Comparison of ENCODE assay signal across 9 cellular contexts in genomic region chr2:218395456-218395825, GRCh38. TPM values are rescaled to one million over a fixed set of nuclear protein-coding genes. Genes with fewer than 3 reads are reported as not detected.
A peak's percentile ranks its signal among the peaks of the same experiment; 100 is the strongest.
DNase-seq lines count a peak whose midpoint lies in the region; ATAC-seq and TF ChIP-seq lines count a peak whose summit lies in the region.
"Had no signal": no experiment of that assay in that cellular context is flagged by ENCODE, and none has a peak within 500 bp of the region (broad histone marks: within the 10 kb centered on the region; RNA-seq: fewer than 3 reads in every experiment).

No MANE protein-coding gene starts in this region.

- H3K79me2 ChIP-seq in H9 (ENCODE audit: insufficient read depth, low read length): no peaks in the 10 kb centered on the region

- peaks cover 26 to 45% of the 10 kb centered on the region in 2 experiments for H3K4me1 Mint-ChIP-seq in H9

- H3K18ac ChIP-seq in H9 (ENCODE audit: insufficient read length, low read depth, low read length): peak overlapping the region; percentile 21

- H4K91ac ChIP-seq in H9 (ENCODE audit: insufficient read length, low read depth, low read length): no peak overlapping the region

- H2BK15ac ChIP-seq in H9 (ENCODE audit: low read depth, low read length): no peak overlapping the region

- H3T11ph ChIP-seq in H9 (ENCODE audit: low read length): no peak overlapping the region

- H4K5ac ChIP-seq in H9 (ENCODE audit: insufficient read length, low read depth, low read length): no peak overlapping the region

- no peaks in the 10 kb centered on the region for H3K36me3 Mint-ChIP-seq in H9 (ENCODE audit: insufficient read depth in 1 of 3, low read depth in 3 of 3)

- no peak overlapping the region for H3K27ac ChIP-seq in H9 (ENCODE audit: insufficient read length, low read depth, low read length)
- peak overlapping the region in 20 of 21 experiments; percentile 95 to 100 (median 99) for H3K27ac ChIP-seq in skin epidermis

- DNase-seq in H9 (no peak), left cardiac atrium (peak; percentile 27), NOMO-1 treated with dmso at 0.1 percent for 144 hours (lab: John Stamatoyannopoulos, UW; ENCODE audit: unreplicated experiment) (no peak), NAMALWA (ENCODE audit: low spot score) (no peak), amygdala (lab: John Stamatoyannopoulos, UW) (no peak)

- H3K27me3 Mint-ChIP-seq in H9 (ENCODE audit: low read depth): peaks cover 46% of the 10 kb centered on the region

- no peaks in the 10 kb centered on the region; a peak in 1 of 5 replicates for H3K9me3 Mint-ChIP-seq in H9

- H2AFZ ChIP-seq in H9 (ENCODE audit: low read length): peak overlapping the region; percentile 41

- no peak overlapping the region for H3K9ac ChIP-seq in H9 (ENCODE audit: extremely low read depth, insufficient read length, low read length)

- H3K23ac ChIP-seq in H9 (ENCODE audit: insufficient read length, low read depth, low read length): no peak overlapping the region

- no peak overlapping the region for H3K56ac ChIP-seq in H9 (ENCODE audit: insufficient read length, low read depth, low read length)

- no peaks in the 10 kb centered on the region for H4K20me1 ChIP-seq in H9 (ENCODE audit: control insufficient read depth, insufficient read depth, insufficient read length)

- H3K23me2 ChIP-seq in H9 (ENCODE audit: insufficient read length, low read depth, low read length, poor library complexity, severe bottlenecking): peaks cover 29% of the 10 kb centered on the region

- no CpG with 5 or more reads among the region's 16 CpGs for WGBS in H9 (ENCODE audit: extremely low coverage, insufficient read length, low lambda C conversion rate)

- H2AK5ac ChIP-seq in H9 (ENCODE audit: insufficient read length, low read length): no peak overlapping the region

- H3K79me1 ChIP-seq in H9 (ENCODE audit: insufficient read depth, low read depth, low read length, poor library complexity, severe bottlenecking): no peaks in the 10 kb centered on the region

- ATAC-seq in left cardiac atrium (no peak), HG02623 (IDR thresholded peaks at IDR 0.05; ENCODE audit: unreplicated experiment) (no peak)

- H2BK5ac ChIP-seq in H9 (ENCODE audit: insufficient read length, low read length): no peak overlapping the region

- no peaks in the 10 kb centered on the region for H3K9me3 ChIP-seq in H9 (ENCODE audit: control insufficient read depth, low read depth, low read length)

- no peak overlapping the region for H2BK20ac ChIP-seq in H9 (ENCODE audit: low read depth, low read length, poor library complexity, severe bottlenecking)

- no peak overlapping the region for H2BK12ac ChIP-seq in H9 (ENCODE audit: insufficient read length, low read depth, low read length)

- H3K14ac ChIP-seq in H9 (ENCODE audit: insufficient read depth, low read length): peak overlapping the region; percentile 16; the same call in 1 of the 2 replicates

- H3K27me3 ChIP-seq in H9 (ENCODE audit: insufficient read depth, low read length): peaks cover 20% of the 10 kb centered on the region

- H3K4me3 ChIP-seq in WI38 (ENCODE audit: low read depth, low read length) (peak overlapping the region; percentile 78), skin epidermis (peak overlapping the region; percentile 73 to 99 (median 89))

- peak overlapping the region; percentile 93 for H3K4me2 ChIP-seq in H9 (ENCODE audit: insufficient read depth, insufficient read length, low read length)

- H3K4me3 Mint-ChIP-seq in H9: peak overlapping the region; percentile 83 to 89

- no peak overlapping the region for H4K8ac ChIP-seq in H9 (replicated peaks; ENCODE audit: insufficient read length, low read depth, low read length)

- H3K27ac Mint-ChIP-seq in H9: no peak overlapping the region

- no peak overlapping the region for H3K4ac ChIP-seq in H9 (ENCODE audit: low read depth, low read length)

- H2BK120ac ChIP-seq in H9 (ENCODE audit: low read depth, low read length, poor library complexity, severe bottlenecking): no peak overlapping the region

- intact Hi-C loops in left cardiac atrium (cut with DNase I): loop anchor here in 1 of 2 donors (10.0 kb wide), 1 partner anchor 101 kb away; the partner anchor contains the start of gene TMBIM1

- H3K4me1 ChIP-seq in H9 (ENCODE audit: insufficient read depth, low read length): no peaks in the 10 kb centered on the region; the same call in 1 of the 2 replicates

- no peak for TF ChIP-seq CTCF in H9 (conservative IDR thresholded peaks at IDR 0.05)
- TF ChIP-seq CTCF in WI38 (IDR thresholded peaks at IDR 0.05; ENCODE audit: low read depth, low read length): no peak

RNA-seq across cellular contexts. Expression of gene CTDSP1, which starts 4.2 kb away (rescaled TPM):
- 52.3 and 56.6 TPM in 2 replicates for total RNA-seq in H9 (2021)
- total RNA-seq in left cardiac atrium: 100 to 1,000 TPM; 101 to 106 TPM

RNA-seq across cellular contexts. Expression of gene SLC11A1, which starts 13.4 kb away (rescaled TPM):
- total RNA-seq in H9 (2021) (0.04 and 0.11 TPM in 2 replicates), left cardiac atrium (10 to 100 TPM in 1 of 2 donors, 1 to 10 TPM in 1; 8.5 to 16.1 TPM)

RNA-seq across cellular contexts. Expression of gene VIL1, which starts 23.5 kb away (rescaled TPM):
- total RNA-seq in H9 (2021): 4.0 and 4.2 TPM in 2 replicates
- total RNA-seq in left cardiac atrium: not detected
- total RNA-seq: myocyte had no signal

RNA-seq across cellular contexts. Expression of gene CATIP, which starts 38.8 kb away (rescaled TPM):
- total RNA-seq in H9 (2021): not detected in 2 replicates
- total RNA-seq in left cardiac atrium: not detected
- total RNA-seq: myocyte had no signal
